23 cellular contexts compared by ENCODE assay signal in genomic region chr6:4485735-4486134, GRCh38.
"Had no signal": no experiment of that assay in that cellular context is flagged by ENCODE, and none has a peak within 500 bp of the region (broad histone marks: within the 10 kb centered on the region; RNA-seq: fewer than 3 reads in every experiment).

No MANE protein-coding gene starts in this region.

- H3K9ac ChIP-seq: KMS-11 had no signal

- H3K27me3 ChIP-seq: SJSA1 had no signal

- H3K27ac ChIP-seq: KMS-11, SJSA1, SK-N-MC had no signal

- H3K4me3 ChIP-seq: K562, SJSA1, SK-N-MC had no signal

- H3K36me3 ChIP-seq: SJSA1 had no signal

- H3K27ac Mint-ChIP-seq: IgD-negative memory B cell had no signal

- DNase-seq: Kasumi-1, MM.1S, NCI-H1092 treated with DMSO at 0.1 percent for 48 hours, NCI-H1436, NCI-H187, NCI-H2029, NCI-H2081 treated with DMSO at 0.1 percent for 48 hours, NCI-H2171, NCI-H226, NCI-H446, NCI-H510A, NCI-H524 treated with DMSO at 0.1 percent for 48 hours, NCI-H69, NCI-H774, Right ventricle myocardium superior, RPMI8226, SIG-M5 had no signal

- FAIRE-seq: K562, RCC 7860 had no signal

- H3K4me1 ChIP-seq: SJSA1 had no signal

- H3K4me2 ChIP-seq: KMS-11 had no signal
